In the genomic region with DNA sequence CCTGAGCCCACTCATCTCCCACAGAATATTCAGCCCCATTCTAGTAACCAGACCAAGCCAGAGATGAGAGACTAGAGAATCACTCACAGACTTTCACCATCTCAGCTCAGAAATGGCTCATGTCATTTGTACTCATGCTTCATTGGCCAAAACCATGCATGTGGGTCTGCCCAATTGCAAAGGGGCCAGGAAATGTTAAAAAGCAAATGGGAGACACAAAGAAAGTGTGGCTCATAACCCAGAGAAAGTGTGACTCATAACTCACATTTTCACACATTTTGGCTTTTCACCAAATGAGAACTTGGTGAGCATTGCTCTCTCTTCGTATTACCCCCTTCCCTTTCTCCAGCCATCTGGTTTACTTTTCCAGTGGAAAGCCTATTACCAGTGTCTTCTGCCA, we compare ENCODE assay signal across 13 cellular contexts.
DNase-seq lines count a peak whose midpoint lies in the region; ATAC-seq and FAIRE-seq lines count a peak whose summit lies in the region.
"Had no signal": no experiment of that assay in that cellular context is flagged by ENCODE, and none has a peak within 500 bp of the region (broad histone marks: within the 10 kb centered on the region; RNA-seq: fewer than 3 reads in every experiment).

No MANE protein-coding gene starts in this region.

- H3K9me3 ChIP-seq in HAP-1 = no peaks in the 10 kb centered on the region; the same call in 1 of the 2 replicates
- H3K9me3 ChIP-seq: spleen, tibial artery had no signal

- FAIRE-seq in urothelium cell line (lab: Jason Lieb, UNC) = no peak
- FAIRE-seq: A204.1 had no signal

- DNase-seq in activated CD4-positive, CD25-positive, alpha-beta regulatory T cell (lab: John Stamatoyannopoulos, UW) = no peak
- peak; percentile 43 for DNase-seq in M059J (ENCODE audit: low read depth)
- peak; percentile 19 for DNase-seq in myocyte (ENCODE audit: low read depth)
- DNase-seq in T1000 (lab: John Stamatoyannopoulos, UW) = no peak
- DNase-seq in urothelium cell line (ENCODE audit: low spot score) = no peak
- DNase-seq in HAP-1 (ENCODE audit: low spot score in 2 of 2) = no peak
- DNase-seq: activated B cell treated with CpG ODN at 0.5 μM for 24 hours; central memory CD4-positive, alpha-beta T cell; spleen; tibial artery had no signal

- peak; percentile 73 to 78 for ATAC-seq in activated CD4-positive, CD25-positive, alpha-beta regulatory T cell treated with anti-CD3 and anti-CD28 coated beads, Interleukin-2, amount 50 U/mL, for 24 hours
- ATAC-seq in GM21447 (IDR thresholded peaks at IDR 0.05; ENCODE audit: unreplicated experiment) = peak; percentile 70

- no peaks in the 10 kb centered on the region for H3K27me3 ChIP-seq in HAP-1 (ENCODE audit: low read depth)
- H3K27me3 ChIP-seq: spleen, tibial artery had no signal

- H3K4me1 ChIP-seq in HAP-1 = no peaks in the 10 kb centered on the region
- H3K4me1 ChIP-seq: tibial artery had no signal

- H3K36me3 ChIP-seq in HAP-1 (replicated peaks) = no peaks in the 10 kb centered on the region
- H3K36me3 ChIP-seq: spleen, tibial artery had no signal

- no peak overlapping the region for H3K4me3 ChIP-seq in HAP-1
- H3K4me3 ChIP-seq: spleen, tibial artery had no signal

- in situ Hi-C loops in HAP-1 (cut with MboI; ENCODE audit: low sequenced_read_pairs) = no loop called here

Comparison
In these comparisons a context has a peak if more than half of its experiments do, and no peak if none do; other contexts are left out.
1. DNase-seq: peak in M059J (single experiment) and myocyte (single experiment); none in activated CD4-positive, CD25-positive, alpha-beta regulatory T cell (0 of 4), T1000 (single experiment), urothelium cell line (single experiment) and HAP-1 (0 of 2).